ENCODE assay signal across 1 cellular context in the genomic region with DNA sequence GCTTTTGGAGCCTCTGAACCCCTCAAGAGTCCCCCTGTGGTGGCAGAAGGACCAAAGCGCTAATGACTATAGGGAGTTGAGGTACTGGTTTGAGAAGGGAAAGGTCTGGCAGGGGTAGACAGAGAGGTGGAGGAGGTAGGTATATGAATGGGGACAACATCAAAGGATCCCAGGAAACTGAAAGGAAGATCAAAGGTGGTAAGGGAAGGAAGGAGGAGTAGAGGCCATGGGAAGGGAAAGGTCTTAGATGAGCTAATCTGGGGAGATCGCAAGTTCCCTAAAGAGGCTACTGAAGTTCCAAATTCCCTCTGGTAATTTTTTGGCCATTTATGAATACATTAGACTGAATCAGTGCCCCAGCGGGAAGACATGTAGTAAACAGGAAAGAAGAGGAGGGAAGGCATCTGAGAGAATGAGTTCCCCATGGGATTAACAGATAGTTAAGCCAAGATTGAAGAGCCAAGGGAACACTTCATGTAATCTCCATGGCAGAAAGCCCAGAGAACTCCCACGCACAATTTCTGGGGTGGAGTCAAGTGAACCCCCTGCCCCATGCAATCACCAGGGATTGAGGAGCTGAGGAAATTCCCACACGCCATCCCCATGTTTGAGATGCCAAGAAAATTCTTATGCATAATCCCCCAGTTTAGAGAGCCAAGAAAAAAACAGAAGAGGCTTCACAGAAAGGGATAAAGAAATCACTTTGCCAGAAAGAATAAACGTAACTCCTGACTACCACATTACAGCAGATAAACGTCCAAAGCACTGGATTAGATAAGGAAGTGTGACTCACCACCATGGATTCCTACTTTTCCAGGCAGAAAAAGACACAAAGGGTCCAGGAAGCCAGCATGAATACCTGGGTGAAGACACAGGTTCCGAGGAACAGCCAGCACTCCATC.
TF ChIP-seq lines count a peak whose summit lies in the region.

No MANE protein-coding gene starts in this region.

TF ChIP-seq in HEK293, 187 proteins besides CTCF, POLR2A, EP300 and RAD21 (continued from another document):
- TF ChIP-seq, protein P1, sequence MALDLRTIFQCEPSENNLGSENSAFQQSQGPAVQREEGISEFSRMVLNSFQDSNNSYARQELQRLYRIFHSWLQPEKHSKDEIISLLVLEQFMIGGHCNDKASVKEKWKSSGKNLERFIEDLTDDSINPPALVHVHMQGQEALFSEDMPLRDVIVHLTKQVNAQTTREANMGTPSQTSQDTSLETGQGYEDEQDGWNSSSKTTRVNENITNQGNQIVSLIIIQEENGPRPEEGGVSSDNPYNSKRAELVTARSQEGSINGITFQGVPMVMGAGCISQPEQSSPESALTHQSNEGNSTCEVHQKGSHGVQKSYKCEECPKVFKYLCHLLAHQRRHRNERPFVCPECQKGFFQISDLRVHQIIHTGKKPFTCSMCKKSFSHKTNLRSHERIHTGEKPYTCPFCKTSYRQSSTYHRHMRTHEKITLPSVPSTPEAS (tag by site-specific recombination; IDR thresholded peaks at IDR 0.05): no peak
